10 cellular contexts compared by ENCODE assay signal in the genomic region with DNA sequence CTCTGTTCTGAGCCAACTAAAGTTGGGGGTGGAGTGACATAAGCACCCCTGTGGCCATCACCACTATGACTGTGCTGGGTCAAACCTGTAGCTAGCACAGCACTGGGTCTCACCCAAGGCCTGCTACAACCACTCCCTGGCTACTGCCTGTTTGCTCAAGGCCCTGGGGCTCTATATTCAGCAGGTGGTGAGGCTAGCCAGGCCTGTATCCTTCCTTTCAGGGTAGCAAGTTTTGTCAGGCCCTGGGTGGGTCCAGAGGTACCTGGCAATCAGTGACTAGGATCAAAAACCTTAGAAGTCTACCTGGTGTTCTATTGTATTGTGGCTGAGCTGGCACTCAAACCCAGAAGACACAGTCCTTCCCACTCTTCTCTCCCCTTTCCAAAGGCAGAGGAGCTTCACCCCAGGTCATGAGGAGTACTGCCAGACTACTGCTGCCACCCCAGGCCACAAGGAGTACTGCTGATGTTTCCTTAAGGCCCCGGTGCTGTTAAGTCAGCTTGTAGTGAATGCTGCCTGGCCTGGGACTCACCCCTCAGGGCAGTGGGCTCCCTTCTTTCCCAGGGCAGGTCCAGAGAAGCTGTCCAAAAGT.
DNase-seq lines count a peak whose midpoint lies in the region; ATAC-seq and TF ChIP-seq lines count a peak whose summit lies in the region.
"Had no signal": no experiment of that assay in that cellular context is flagged by ENCODE, and none has a peak within 500 bp of the region (broad histone marks: within the 10 kb centered on the region; RNA-seq: fewer than 3 reads in every experiment).

No MANE protein-coding gene starts in this region.

- TF ChIP-seq CTCF in GM12875 (IDR thresholded peaks at IDR 0.05; ENCODE audit: borderline replicate concordance, insufficient read depth, low read depth, low read length): peak; percentile 47; the same call in 1 of the 2 replicates
- no peak for TF ChIP-seq CTCF in esophagus muscularis mucosa (IDR thresholded peaks at IDR 0.05)
- no peak for TF ChIP-seq CTCF in coronary artery (IDR thresholded peaks at IDR 0.05)

- 40% methylated on average over 1 of the region's 1 CpG for WGBS in esophagus muscularis mucosa
- WGBS in right cardiac atrium: 38% methylated on average over 1 of the region's 1 CpG

- intact Hi-C loops in esophagus muscularis mucosa (cut with DNase I): no loop called here
- intact Hi-C loops in right cardiac atrium (cut with DNase I): no loop called here

- peak; percentile 85 for ATAC-seq in GM21529 (IDR thresholded peaks at IDR 0.05; ENCODE audit: unreplicated experiment)
- no peak for ATAC-seq in right cardiac atrium

- TF ChIP-seq POLR2A in esophagus muscularis mucosa (IDR thresholded peaks at IDR 0.05; ENCODE audit: low read depth): no peak

- no peak overlapping the region for H3K27ac ChIP-seq in esophagus muscularis mucosa (replicated peaks in 1 of 4)
- H3K27ac ChIP-seq in coronary artery: no peak overlapping the region
- H3K27ac ChIP-seq in right cardiac atrium (ENCODE audit: low read length): no peak overlapping the region

- peak; percentile 17 to 20 for DNase-seq in Kasumi-1 (lab: John Stamatoyannopoulos, UW)
- DNase-seq in esophagus muscularis mucosa (ENCODE audit: extremely low spot score): peak; percentile 85
- DNase-seq in coronary artery (ENCODE audit: low spot score): no peak
- DNase-seq in NOMO-1 treated with DMSO at 0.1 percent for 48 hours (lab: John Stamatoyannopoulos, UW; ENCODE audit: unreplicated experiment): no peak
- DNase-seq in right cardiac atrium: no peak
- no peak for DNase-seq in central memory CD4-positive, alpha-beta T cell
- DNase-seq: cerebellar nuclear complex, HFFc6 had no signal

- H3K9me3 ChIP-seq in esophagus muscularis mucosa (no peaks in the 10 kb centered on the region), right cardiac atrium (ENCODE audit: control insufficient read depth, low read length) (no peaks in the 10 kb centered on the region)

- H3K4me1 ChIP-seq in esophagus muscularis mucosa (no peaks in the 10 kb centered on the region), right cardiac atrium (ENCODE audit: control insufficient read depth, insufficient read depth, low read length) (no peaks in the 10 kb centered on the region)

- H3K36me3 ChIP-seq in esophagus muscularis mucosa: no peaks in the 10 kb centered on the region

- H3K4me3 ChIP-seq in GM12875 (ENCODE audit: low read depth, low read length): no peak overlapping the region
- H3K4me3 ChIP-seq in esophagus muscularis mucosa: no peak overlapping the region
- H3K4me3 ChIP-seq in coronary artery: no peak overlapping the region
- no peak overlapping the region for H3K4me3 ChIP-seq in right cardiac atrium (ENCODE audit: low read length)

- TF ChIP-seq EP300 in esophagus muscularis mucosa (IDR thresholded peaks at IDR 0.05): no peak

- H3K27me3 ChIP-seq in esophagus muscularis mucosa: no peaks in the 10 kb centered on the region
- H3K27me3 ChIP-seq in right cardiac atrium (ENCODE audit: control insufficient read depth, insufficient read depth): no peaks in the 10 kb centered on the region

Comparison
In these comparisons a context has a peak if more than half of its experiments do, and no peak if none do; other contexts are left out.
1. DNase-seq: peak in Kasumi-1 (2 of 2) and esophagus muscularis mucosa (single experiment); none in coronary artery (single experiment), NOMO-1 treated with DMSO at 0.1 percent for 48 hours (single experiment), right cardiac atrium (0 of 3) and central memory CD4-positive, alpha-beta T cell (single experiment).